8 cellular contexts compared by ENCODE assay signal in the genomic region with DNA sequence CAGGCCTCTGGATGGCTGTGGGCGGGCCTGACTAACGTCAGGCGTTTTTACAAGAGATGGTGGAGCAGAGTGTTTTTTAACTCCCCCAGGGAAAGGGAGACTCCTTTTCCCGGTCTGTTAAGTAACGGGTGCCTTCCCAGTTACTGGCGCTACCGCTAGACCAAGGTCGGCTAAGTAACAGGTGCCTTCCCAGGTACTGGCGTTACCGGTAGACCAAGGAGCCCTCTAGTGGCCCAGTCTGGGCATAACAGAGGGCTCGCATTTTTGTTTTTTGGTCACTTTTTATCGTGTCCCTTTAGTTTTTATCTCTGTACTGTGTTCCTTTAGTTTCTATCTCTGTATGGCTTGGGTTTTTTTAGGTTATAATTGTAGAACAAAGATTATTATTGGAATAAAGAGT. TPM values are rescaled to one million over a fixed set of nuclear protein-coding genes. Genes with fewer than 3 reads are reported as not detected.
DNase-seq lines count a peak whose midpoint lies in the region; FAIRE-seq and TF ChIP-seq lines count a peak whose summit lies in the region.

No MANE protein-coding gene starts in this region.

- no peak overlapping the region for H2AFZ ChIP-seq in OCI-LY7 (ENCODE audit: low read length)
- H2AFZ ChIP-seq in H1 (ENCODE audit: low read length), result no peak overlapping the region

- no peak overlapping the region for H3K23ac ChIP-seq in H1 (ENCODE audit: insufficient read length)

- no peak overlapping the region for H4K5ac ChIP-seq in H1 (ENCODE audit: insufficient read length, low read depth, low read length)

- no peak for FAIRE-seq in H1 (lab: Jason Lieb, UNC)

- H2BK120ac ChIP-seq in H1 (replicated peaks; ENCODE audit: low read depth, low read length), result no peak overlapping the region

- no peak overlapping the region for H2BK20ac ChIP-seq in H1 (ENCODE audit: low read length)

- H3K27ac ChIP-seq in OCI-LY7 (ENCODE audit: low read depth, low read length, poor library complexity, severe bottlenecking), result no peak overlapping the region
- H3K27ac ChIP-seq in H1 (ENCODE audit: low read depth, low read length), result no peak overlapping the region
- H3K27ac ChIP-seq in uterus, result no peak overlapping the region

- no peak overlapping the region for H3K56ac ChIP-seq in H1 (replicated peaks; ENCODE audit: insufficient read length, low read depth, low read length)

- no peak overlapping the region for H3K18ac ChIP-seq in H1 (ENCODE audit: extremely low read depth, low read length)

- no peak overlapping the region for H2BK15ac ChIP-seq in H1 (ENCODE audit: low read length)

- peak; percentile 52 for DNase-seq in activated CD4-positive, alpha-beta T cell treated with anti-CD3 and anti-CD28 coated beads for 48 hours
- no peak for DNase-seq in activated CD4-positive, alpha-beta T cell treated with anti-CD3 and anti-CD28 coated beads, Interleukin-2, amount 50 U/mL, for 4 hours
- DNase-seq in OCI-LY7 (ENCODE audit: low spot score) (peak; percentile 53), H1 (ENCODE audit: low read depth in 1 of 2, low spot score in 2 of 2) (peak in 1 of 2 experiments; percentile 78), lower leg skin (ENCODE audit: low spot score in 2 of 2) (no peak), cerebellum (ENCODE audit: low spot score) (no peak), uterus (no peak)
- DNase-seq in stimulated activated CD4-positive, alpha-beta T cell treated with anti-CD3 and anti-CD28 coated beads, Interleukin-4, amount 100 ng/mL, for 48 hours (ENCODE audit: low read depth in 2 of 2), result peak; percentile 6 to 22

- H2BK12ac ChIP-seq in H1 (ENCODE audit: low read depth, low read length), result no peak overlapping the region

- no peaks in the 10 kb centered on the region for H3K9me2 ChIP-seq in OCI-LY7 (ENCODE audit: insufficient read depth, low read length)

- TF ChIP-seq EP300 in H1 (IDR thresholded peaks at IDR 0.05; ENCODE audit: borderline replicate concordance in 1 of 2, low read depth in 2 of 2, low read length in 2 of 2), result no peak

- H2BK5ac ChIP-seq in H1 (ENCODE audit: low read depth, low read length), result no peak overlapping the region

- H4K20me1 ChIP-seq in OCI-LY7 (ENCODE audit: insufficient read depth, low read length) (no peaks in the 10 kb centered on the region), H1 (replicated peaks in 1 of 2; ENCODE audit: control insufficient read depth in 1 of 2, insufficient read depth in 2 of 2, low read length in 2 of 2) (no peaks in the 10 kb centered on the region)

- no peaks in the 10 kb centered on the region for H3K79me1 ChIP-seq in H1 (ENCODE audit: low read depth, low read length)

- H3K14ac ChIP-seq in H1 (ENCODE audit: insufficient read length), result no peak overlapping the region

- peak; percentile 81 to 86 for TF ChIP-seq RAD21 in H1 (IDR thresholded peaks at IDR 0.05 in 1 of 2, conservative IDR thresholded peaks at IDR 0.05 in 1 of 2; ENCODE audit: low read depth in 2 of 2, low read length in 2 of 2)

- H3K27me3 ChIP-seq in H1 (replicated peaks in 1 of 4; ENCODE audit: control insufficient read depth in 3 of 4, extremely low read depth in 1 of 4, insufficient read depth in 3 of 4, low read length in 3 of 4) (no peaks in the 10 kb centered on the region), uterus (no peaks in the 10 kb centered on the region)

- no peak overlapping the region for H3K4me3 ChIP-seq in OCI-LY7 (ENCODE audit: low read depth, low read length, poor library complexity, severe bottlenecking)
- H3K4me3 ChIP-seq in H1 (ENCODE audit: extremely low read depth in 1 of 4, insufficient read depth in 2 of 4, low read depth in 3 of 4, low read length in 4 of 4), result no peak overlapping the region
- no peak overlapping the region for H3K4me3 ChIP-seq in lower leg skin (ENCODE audit: low read depth, poor library complexity, severe bottlenecking)
- no peak overlapping the region for H3K4me3 ChIP-seq in uterus

- H3K4me1 ChIP-seq in OCI-LY7 (ENCODE audit: insufficient read depth, low read length, poor library complexity, severe bottlenecking) (no peaks in the 10 kb centered on the region), H1 (replicated peaks in 1 of 4; ENCODE audit: control insufficient read depth in 3 of 4, insufficient read depth in 4 of 4, low read length in 3 of 4) (no peaks in the 10 kb centered on the region), uterus (no peaks in the 10 kb centered on the region)

- H3K9me3 ChIP-seq in OCI-LY7 (ENCODE audit: low read length) (peaks cover 45% of the 10 kb centered on the region), H1 (ENCODE audit: insufficient read depth in 2 of 2, low read depth in 1 of 2, low read length in 1 of 2) (peaks cover 11 to 17% of the 10 kb centered on the region in 2 experiments), uterus (peaks cover 0 to 4% of the 10 kb centered on the region in 2 donors)

- CTCF ChIA-PET in OCI-LY7 (lab: Charles Lee; ENCODE audit: unreplicated experiment), result no interaction called here
- CTCF ChIA-PET in H1 (lab: Charles Lee; ENCODE audit: partially characterized antibody), result interaction anchor here (1.1 to 1.2 kb wide), 3 partner anchors 13 to 228 kb away, joined by 3 read pairs; no protein-coding TSS in a partner anchor

- H3K4me2 ChIP-seq in OCI-LY7 (ENCODE audit: low read length) (no peak overlapping the region), H1 (ENCODE audit: insufficient read depth in 1 of 2, low read depth in 2 of 2, low read length in 2 of 2) (no peak overlapping the region)

- H4K8ac ChIP-seq in H1 (ENCODE audit: extremely low read depth, insufficient read depth, low read length), result no peak overlapping the region

- POLR2A ChIA-PET in OCI-LY7 (lab: Charles Lee) (no interaction called here), H1 (lab: Charles Lee; ENCODE audit: partially characterized antibody) (no interaction called here)

- H3K79me2 ChIP-seq in OCI-LY7 (ENCODE audit: insufficient read depth, low read depth, low read length) (no peaks in the 10 kb centered on the region), H1 (ENCODE audit: control insufficient read depth in 1 of 2, insufficient read depth in 2 of 2, low read length in 2 of 2) (no peaks in the 10 kb centered on the region; a peak in 1 of 4 replicates)

- H4K91ac ChIP-seq in H1 (replicated peaks; ENCODE audit: insufficient read length, low read length), result no peak overlapping the region

- TF ChIP-seq CTCF in OCI-LY7 (conservative IDR thresholded peaks at IDR 0.05; ENCODE audit: low read length), result peak; percentile 83
- peak; percentile 66 to 77 (median 77) for TF ChIP-seq CTCF in H1 (IDR thresholded peaks at IDR 0.05; ENCODE audit: control extremely low read depth in 1 of 3, insufficient read depth in 1 of 3, low read depth in 1 of 3, low read length in 3 of 3)
- TF ChIP-seq CTCF in lower leg skin (IDR thresholded peaks at IDR 0.05), result no peak
- TF ChIP-seq CTCF in uterus (IDR thresholded peaks at IDR 0.05), result no peak

- 57% methylated on average over 12 of the region's 12 CpGs; no CpG with 5 or more reads in 1 of the 2 experiments for WGBS in H1 (ENCODE audit: extremely low coverage in 1 of 2, insufficient coverage in 1 of 2, insufficient read length in 1 of 2, insufficient replicate concordance in 2 of 2, low coverage in 1 of 2, low lambda C conversion rate in 2 of 2, missing lambda C conversion rate in 1 of 2), 2 experiments
- WGBS in lower leg skin, 2 donors, result 60 to 66% methylated on average over 12 of the region's 12 CpGs

- TF ChIP-seq POLR2A in H1 (IDR thresholded peaks at IDR 0.05; ENCODE audit: control extremely low read depth in 1 of 2, low read depth in 2 of 2, low read length in 2 of 2) (no peak), lower leg skin (IDR thresholded peaks at IDR 0.05) (no peak), uterus (IDR thresholded peaks at IDR 0.05) (no peak)

- intact Hi-C loops in OCI-LY7 (cut with micrococcal nuclease; ENCODE audit: unreplicated experiment), result no loop called here
- intact Hi-C loops in lower leg skin (cut with DNase I; ENCODE audit: low total_unique reads), result no loop called here
- intact Hi-C loops in uterus (cut with DNase I; ENCODE audit: low total_unique reads), result no loop called here

- BruUV-seq in OCI-LY7 (replicated peaks; lab: Mats Ljungman, UMichigan), result no TSS peak

- peaks cover 84% of the 10 kb centered on the region for H3K36me3 ChIP-seq in OCI-LY7 (ENCODE audit: insufficient read depth, low read length)
- H3K36me3 ChIP-seq in H1 (ENCODE audit: control insufficient read depth in 2 of 4, insufficient read depth in 4 of 4, low read length in 3 of 4), result peaks cover 0 to 29% (median 7%) of the 10 kb centered on the region in 4 experiments; a peak in 4 of 8 replicates
- H3K36me3 ChIP-seq in uterus, result no peaks in the 10 kb centered on the region

- H2AK5ac ChIP-seq in H1 (ENCODE audit: low read depth, low read length), result no peak overlapping the region

- H3K4ac ChIP-seq in H1 (replicated peaks; ENCODE audit: insufficient read length, low read depth, low read length), result no peak overlapping the region

- H3K9ac ChIP-seq in H1 (replicated peaks in 1 of 4; ENCODE audit: extremely low read depth in 1 of 4, low read depth in 3 of 4, low read length in 3 of 4), result no peak overlapping the region

- no peaks in the 10 kb centered on the region for H3K23me2 ChIP-seq in H1 (ENCODE audit: low read depth, low read length)

RNA-seq across cellular contexts. Expression of a gene that starts 10.0 kb away (rescaled TPM):
- total RNA-seq in OCI-LY7 (2014; rRNA removed; shearing (Covaris generic)), result 10.6 and 11.4 TPM in 2 replicates
- total RNA-seq in OCI-LY7 (2022) (16.3 and 17.2 TPM in 2 replicates), lower leg skin (1 to 10 TPM; 4.1 to 6.9 (median 5.2) TPM), cerebellum (12.0 TPM), uterus (10 to 100 TPM in 2 of 4 donors, 1 to 10 TPM in 2; 2.3 to 23.8 (median 10.0) TPM)
- total RNA-seq in H1 (2021; fragmentation: NEBNext Ultra II Directional; extraction: Animal tissue kit (Norgen Biotek cat#: 25700)), result 3.7 and 3.9 TPM in 2 replicates
- polyA plus RNA-seq in H1 (2011; rRNA removed), result 1.2 and 1.3 TPM in 2 replicates
- polyA plus RNA-seq in H1 (2011; cell fraction: cytosol; rRNA removed), result 2.0 TPM
- 1.7 TPM for polyA plus RNA-seq in H1 (2011; cell fraction: nucleus; rRNA removed)
- 1.7 to 2.6 TPM (median 2.2 TPM) in 4 replicates for polyA plus RNA-seq in H1 (2012, experiment 1 of 2)
- polyA plus RNA-seq in H1 (2012, experiment 2 of 2), result 0.37 TPM
- 1.9 TPM for polyA plus RNA-seq in H1 (2013, experiment 1 of 2)
- polyA plus RNA-seq in H1 (2013, experiment 2 of 2), result 2.1 TPM
- polyA minus RNA-seq in H1 (2011; rRNA and poly(A)+ RNA removed), result 3.7 and 6.0 TPM in 2 replicates
- polyA minus RNA-seq in H1 (2011; cell fraction: cytosol; rRNA and poly(A)+ RNA removed), result 1.2 TPM
- polyA minus RNA-seq in H1 (2011; cell fraction: nucleus; rRNA and poly(A)+ RNA removed), result 8.2 TPM

RNA-seq across cellular contexts. Expression of a gene that starts 17.7 kb away (rescaled TPM):
- total RNA-seq in OCI-LY7 (2014; rRNA removed; shearing (Covaris generic)), result 17.4 and 17.8 TPM in 2 replicates
- total RNA-seq in OCI-LY7 (2022), result 20.9 and 22.7 TPM in 2 replicates
- 2.7 and 3.3 TPM in 2 replicates for total RNA-seq in H1 (2021; fragmentation: NEBNext Ultra II Directional; extraction: Animal tissue kit (Norgen Biotek cat#: 25700))
- polyA plus RNA-seq in H1 (2011; rRNA removed), result 5.4 and 8.0 TPM in 2 replicates
- 9.3 TPM for polyA plus RNA-seq in H1 (2011; cell fraction: cytosol; rRNA removed)
- 7.0 TPM for polyA plus RNA-seq in H1 (2011; cell fraction: nucleus; rRNA removed)
- polyA plus RNA-seq in H1 (2012, experiment 1 of 2), result 4.1 to 7.0 TPM (median 4.5 TPM) in 4 replicates
- 0.54 TPM for polyA plus RNA-seq in H1 (2012, experiment 2 of 2)
- 6.0 TPM for polyA plus RNA-seq in H1 (2013, experiment 1 of 2)
- polyA plus RNA-seq in H1 (2013, experiment 2 of 2), result 6.2 TPM
- polyA minus RNA-seq in H1 (2011; rRNA and poly(A)+ RNA removed), result 19.2 and 19.8 TPM in 2 replicates
- 14.6 TPM for polyA minus RNA-seq in H1 (2011; cell fraction: cytosol; rRNA and poly(A)+ RNA removed)
- polyA minus RNA-seq in H1 (2011; cell fraction: nucleus; rRNA and poly(A)+ RNA removed), result 13.6 TPM
- 10 to 100 TPM in 2 of 4 donors, 1 to 10 TPM in 2; 5.3 to 14.6 (median 10.7) TPM for total RNA-seq in lower leg skin
- 27.5 TPM for total RNA-seq in cerebellum
- 10 to 100 TPM in 3 of 4 donors, 1 to 10 TPM in 1; 5.6 to 34.4 (median 23.2) TPM for total RNA-seq in uterus

RNA-seq across cellular contexts. Expression of a gene that starts 55.5 kb away (rescaled TPM):
- 9.9 and 11.9 TPM in 2 replicates for total RNA-seq in OCI-LY7 (2014; rRNA removed; shearing (Covaris generic))
- total RNA-seq in OCI-LY7 (2022) (15.9 and 17.1 TPM in 2 replicates), lower leg skin (10 to 100 TPM in 2 of 4 donors, 1 to 10 TPM in 2; 3.2 to 14.1 (median 11.1) TPM), cerebellum (15.2 TPM), uterus (10 to 100 TPM; 18.6 to 49.4 (median 25.1) TPM)
- total RNA-seq in H1 (2021; fragmentation: NEBNext Ultra II Directional; extraction: Animal tissue kit (Norgen Biotek cat#: 25700)), result 2.8 and 4.5 TPM in 2 replicates
- 4.8 and 8.3 TPM in 2 replicates for polyA plus RNA-seq in H1 (2011; rRNA removed)
- polyA plus RNA-seq in H1 (2011; cell fraction: cytosol; rRNA removed), result 8.2 TPM
- polyA plus RNA-seq in H1 (2011; cell fraction: nucleus; rRNA removed), result 5.8 TPM
- polyA plus RNA-seq in H1 (2012, experiment 1 of 2), result 6.9 to 9.7 TPM (median 9.0 TPM) in 4 replicates
- polyA plus RNA-seq in H1 (2012, experiment 2 of 2), result 23.2 TPM
- polyA plus RNA-seq in H1 (2013, experiment 1 of 2), result 18.6 TPM
- 15.7 TPM for polyA plus RNA-seq in H1 (2013, experiment 2 of 2)
- 5.7 and 9.8 TPM in 2 replicates for polyA minus RNA-seq in H1 (2011; rRNA and poly(A)+ RNA removed)
- 2.6 TPM for polyA minus RNA-seq in H1 (2011; cell fraction: cytosol; rRNA and poly(A)+ RNA removed)
- polyA minus RNA-seq in H1 (2011; cell fraction: nucleus; rRNA and poly(A)+ RNA removed), result 9.7 TPM

Comparison
In these comparisons a context has a peak if more than half of its experiments do, and no peak if none do; other contexts are left out.
1. DNase-seq: peak in activated CD4-positive, alpha-beta T cell treated with anti-CD3 and anti-CD28 coated beads for 48 hours (single experiment), OCI-LY7 (single experiment) and stimulated activated CD4-positive, alpha-beta T cell treated with anti-CD3 and anti-CD28 coated beads, Interleukin-4, amount 100 ng/mL, for 48 hours (2 of 2); none in activated CD4-positive, alpha-beta T cell treated with anti-CD3 and anti-CD28 coated beads, Interleukin-2, amount 50 U/mL, for 4 hours (0 of 2), lower leg skin (0 of 2), cerebellum (single experiment) and uterus (0 of 2).
2. CTCF ChIP-seq: peak in OCI-LY7 (single experiment) and H1 (3 of 3); none in lower leg skin (0 of 3) and uterus (0 of 4).